In genomic region chr2:119112770-119113488, GRCh38 we compare ENCODE assay signal across 22 cellular contexts. TPM values are rescaled to one million over a fixed set of nuclear protein-coding genes. Genes with fewer than 3 reads are reported as not detected.
DNase-seq lines count a peak whose midpoint lies in the region; ATAC-seq and TF ChIP-seq lines count a peak whose summit lies in the region.
"Had no signal": no experiment of that assay in that cellular context is flagged by ENCODE, and none has a peak within 500 bp of the region (broad histone marks: within the 10 kb centered on the region; RNA-seq: fewer than 3 reads in every experiment).

No MANE protein-coding gene starts in this region.

- ATAC-seq in activated CD8-positive, alpha-beta memory T cell treated with anti-CD3 and anti-CD28 coated beads, Interleukin-2, amount 10 ng/mL, durations not matched to agents 7 days and 5 days: no peak
- ATAC-seq in GM21390 (IDR thresholded peaks at IDR 0.05; ENCODE audit: unreplicated experiment): no peak
- ATAC-seq: Right ventricle myocardium inferior had no signal

- H3K27me3 Mint-ChIP-seq in activated CD8-positive, alpha-beta memory T cell treated with anti-CD3 and anti-CD28 coated beads, Interleukin-2, amount 10 ng/mL, durations not matched to agents 7 days and 5 days: no peaks in the 10 kb centered on the region
- peaks cover 53% of the 10 kb centered on the region for H3K27me3 Mint-ChIP-seq in type B pancreatic cell
- peaks cover 23% of the 10 kb centered on the region for H3K27me3 Mint-ChIP-seq in activated T-cell treated with anti-CD3 and anti-CD28 coated beads, Interleukin-2, amount 50 U/mL, for 24 hours

- TF ChIP-seq CTCF in type B pancreatic cell (conservative IDR thresholded peaks at IDR 0.05): no peak
- TF ChIP-seq CTCF in mammary epithelial cell (conservative IDR thresholded peaks at IDR 0.05 in 1 of 2, IDR thresholded peaks at IDR 0.05 in 1 of 2; ENCODE audit: extremely low read depth in 1 of 2, insufficient read depth in 1 of 2, low read depth in 1 of 2, low read length in 2 of 2): no peak

- H2AFZ ChIP-seq in mammary epithelial cell (ENCODE audit: low read depth, low read length): no peak overlapping the region

- H3K9me3 ChIP-seq in mammary epithelial cell (replicated peaks; ENCODE audit: insufficient read depth, low read length): peaks cover 13% of the 10 kb centered on the region
- H3K9me3 ChIP-seq: SJSA1 had no signal

- no peaks in the 10 kb centered on the region for H3K4me1 Mint-ChIP-seq in activated CD8-positive, alpha-beta memory T cell treated with anti-CD3 and anti-CD28 coated beads, Interleukin-2, amount 10 ng/mL, durations not matched to agents 7 days and 5 days
- H3K4me1 Mint-ChIP-seq in type B pancreatic cell (ENCODE audit: unreplicated experiment): no peaks in the 10 kb centered on the region
- no peaks in the 10 kb centered on the region for H3K4me1 Mint-ChIP-seq in activated T-cell treated with anti-CD3 and anti-CD28 coated beads, Interleukin-2, amount 50 U/mL, for 24 hours (ENCODE audit: low read depth)
- H3K4me1 Mint-ChIP-seq: CD8-positive, alpha-beta memory T cell had no signal

- H3K27ac Mint-ChIP-seq in activated CD8-positive, alpha-beta memory T cell treated with anti-CD3 and anti-CD28 coated beads, Interleukin-2, amount 10 ng/mL, durations not matched to agents 7 days and 5 days: no peak overlapping the region
- no peak overlapping the region for H3K27ac Mint-ChIP-seq in type B pancreatic cell
- H3K27ac Mint-ChIP-seq in activated T-cell treated with anti-CD3 and anti-CD28 coated beads, Interleukin-2, amount 50 U/mL, for 24 hours: no peak overlapping the region
- H3K27ac Mint-ChIP-seq: CD8-positive, alpha-beta memory T cell had no signal

- no TSS peak for BruUV-seq in mammary epithelial cell (replicated peaks; lab: Mats Ljungman, UMichigan)

- no peaks in the 10 kb centered on the region for H3K36me3 Mint-ChIP-seq in activated CD8-positive, alpha-beta memory T cell treated with anti-CD3 and anti-CD28 coated beads, Interleukin-2, amount 10 ng/mL, durations not matched to agents 7 days and 5 days
- H3K36me3 Mint-ChIP-seq in type B pancreatic cell: peaks cover 3% of the 10 kb centered on the region
- no peaks in the 10 kb centered on the region for H3K36me3 Mint-ChIP-seq in activated T-cell treated with anti-CD3 and anti-CD28 coated beads, Interleukin-2, amount 50 U/mL, for 24 hours (ENCODE audit: low read depth)
- H3K36me3 Mint-ChIP-seq: CD8-positive, alpha-beta memory T cell had no signal

- H3K4me1 ChIP-seq in mammary epithelial cell (ENCODE audit: insufficient read depth, low read length): peaks cover 6% of the 10 kb centered on the region
- H3K4me1 ChIP-seq: SJSA1 had no signal

- DNase-seq in activated CD8-positive, alpha-beta memory T cell treated with anti-CD3 and anti-CD28 coated beads, Interleukin-2, amount 10 ng/mL, durations not matched to agents 7 days and 5 days: peak; percentile 19
- no peak for DNase-seq in activated CD8-positive, alpha-beta memory T cell treated with anti-CD3 and anti-CD28 coated beads for 24 hours
- DNase-seq in ecto neural progenitor cell (ENCODE audit: low spot score) (peak; percentile 28), iPS-NIHi7 (ENCODE audit: extremely low spot score) (peak; percentile 43), type B pancreatic cell (ENCODE audit: extremely low spot score, unreplicated experiment) (peak; percentile 32), mammary epithelial cell (no peak)
- no peak for DNase-seq in activated T-cell treated with anti-CD3 and anti-CD28 coated beads, Interleukin-2, amount 50 U/mL, for 24 hours
- DNase-seq: CD8-positive, alpha-beta memory T cell; HCEC 1CT; KG1; MV-4-11; NCI-H1105 treated with DMSO at 0.1 percent for 48 hours; NCI-H2029 treated with DMSO at 0.1 percent for 48 hours; NCI-H2171 treated with DMSO at 0.1 percent for 48 hours; NCI-H524 treated with DMSO at 0.1 percent for 48 hours; NCI-H82; OCI-M1 had no signal

- dilution Hi-C loops in mammary epithelial cell (cut with HindIII; ENCODE audit: low sequenced_read_pairs): no loop called here

- H3K27me3 ChIP-seq in mammary epithelial cell (ENCODE audit: insufficient read depth, low read length): no peaks in the 10 kb centered on the region
- H3K27me3 ChIP-seq: SJSA1 had no signal

- no peaks in the 10 kb centered on the region for H3K9me3 Mint-ChIP-seq in activated CD8-positive, alpha-beta memory T cell treated with anti-CD3 and anti-CD28 coated beads, Interleukin-2, amount 10 ng/mL, durations not matched to agents 7 days and 5 days (ENCODE audit: low read depth)
- peaks cover 5% of the 10 kb centered on the region for H3K9me3 Mint-ChIP-seq in type B pancreatic cell
- peaks cover 10% of the 10 kb centered on the region for H3K9me3 Mint-ChIP-seq in activated T-cell treated with anti-CD3 and anti-CD28 coated beads, Interleukin-2, amount 50 U/mL, for 24 hours

- H3K4me3 Mint-ChIP-seq in activated CD8-positive, alpha-beta memory T cell treated with anti-CD3 and anti-CD28 coated beads, Interleukin-2, amount 10 ng/mL, durations not matched to agents 7 days and 5 days: no peak overlapping the region
- H3K4me3 Mint-ChIP-seq in type B pancreatic cell: no peak overlapping the region
- H3K4me3 Mint-ChIP-seq in activated T-cell treated with anti-CD3 and anti-CD28 coated beads, Interleukin-2, amount 50 U/mL, for 24 hours: no peak overlapping the region
- H3K4me3 Mint-ChIP-seq: CD8-positive, alpha-beta memory T cell had no signal

- no peaks in the 10 kb centered on the region for H3K36me3 ChIP-seq in mammary epithelial cell (ENCODE audit: insufficient read depth, low read length)
- H3K36me3 ChIP-seq: SJSA1 had no signal

- WGBS in mammary epithelial cell (ENCODE audit: low coverage, missing lambda C conversion rate): 39% methylated on average over 9 of the region's 10 CpGs

- intact Hi-C loops in mammary epithelial cell (cut with micrococcal nuclease): no loop called here

- no peak overlapping the region for H3K9ac ChIP-seq in mammary epithelial cell (ENCODE audit: insufficient read depth, low read length)

- no peak overlapping the region for H3K4me3 ChIP-seq in mammary epithelial cell (replicated peaks in 1 of 3; ENCODE audit: insufficient read depth in 1 of 3, low read depth in 2 of 3, low read length in 3 of 3)
- H3K4me3 ChIP-seq: SJSA1 had no signal

- no peak overlapping the region for H3K27ac ChIP-seq in mammary epithelial cell (ENCODE audit: insufficient read depth, low read depth, low read length)
- H3K27ac ChIP-seq: C4-2B, SJSA1 had no signal

- no peaks in the 10 kb centered on the region for H3K79me2 ChIP-seq in mammary epithelial cell (ENCODE audit: insufficient read depth, low read length)

- no peaks in the 10 kb centered on the region for H4K20me1 ChIP-seq in mammary epithelial cell (ENCODE audit: insufficient read depth, low read length)

- in situ Hi-C loops in mammary epithelial cell (cut with MboI; ENCODE audit: low sequenced_read_pairs in 2 of 2): no loop called here

- CTCF ChIA-PET in activated CD8-positive, alpha-beta memory T cell treated with anti-CD3 and anti-CD28 coated beads, Interleukin-2, amount 10 ng/mL, durations not matched to agents 7 days and 5 days (lab: Charles Lee): no interaction called here
- CTCF ChIA-PET in mammary epithelial cell (lab: Charles Lee; ENCODE audit: low non-redundant PET): interaction anchor here (0.6 kb wide), 1 partner anchor 96 kb away, joined by 4 read pairs; no protein-coding TSS in a partner anchor

- no peak overlapping the region for H3K4me2 ChIP-seq in mammary epithelial cell (ENCODE audit: insufficient read depth, low read depth, low read length)

RNA-seq across cellular contexts. Expression of gene C1QL2, which starts 45.6 kb away (rescaled TPM):
- total RNA-seq in activated CD8-positive, alpha-beta memory T cell treated with anti-CD3 and anti-CD28 coated beads, Interleukin-2, amount 10 ng/mL, durations not matched to agents 7 days and 5 days: not detected
- total RNA-seq in type B pancreatic cell (ENCODE audit: low replicate concordance): 1.1 and 1.8 TPM in 2 replicates
- not detected for total RNA-seq in mammary epithelial cell
- polyA plus RNA-seq in mammary epithelial cell: not detected
- polyA minus RNA-seq in mammary epithelial cell: not detected
- total RNA-seq: A172; CD8-positive, alpha-beta memory T cell; Right ventricle myocardium inferior; SJSA1 had no signal
- polyA plus RNA-seq: CD8-positive, alpha-beta memory T cell had no signal

Comparison
In these comparisons a context has a peak if more than half of its experiments do, and no peak if none do; other contexts are left out.
1. DNase-seq: peak in activated CD8-positive, alpha-beta memory T cell treated with anti-CD3 and anti-CD28 coated beads, Interleukin-2, amount 10 ng/mL, durations not matched to agents 7 days and 5 days (single experiment), ecto neural progenitor cell (single experiment), iPS-NIHi7 (single experiment) and type B pancreatic cell (single experiment); none in activated CD8-positive, alpha-beta memory T cell treated with anti-CD3 and anti-CD28 coated beads for 24 hours (single experiment), activated T-cell treated with anti-CD3 and anti-CD28 coated beads, Interleukin-2, amount 50 U/mL, for 24 hours (single experiment) and mammary epithelial cell (single experiment).